ENCODE assay signal across 35 cellular contexts in genomic region chr1:8468751-8469150, GRCh38.
"Had no signal": no experiment of that assay in that cellular context is flagged by ENCODE, and none has a peak within 500 bp of the region (broad histone marks: within the 10 kb centered on the region; RNA-seq: fewer than 3 reads in every experiment).

No MANE protein-coding gene starts in this region.

- H3K36me3 Mint-ChIP-seq: activated CD8-positive, alpha-beta memory T cell treated with anti-CD3 and anti-CD28 coated beads, Interleukin-2, amount 10 ng/mL, durations not matched to agents 7 days and 5 days; activated naive CD4-positive, alpha-beta T cell treated with anti-CD3 and anti-CD28 coated beads, Interleukin-2, amount 50 U/mL, for 72 hours had no signal

- ATAC-seq: activated CD4-positive, alpha-beta T cell treated with anti-CD3 and anti-CD28 coated beads for 36 hours; activated CD8-positive, alpha-beta memory T cell treated with anti-CD3 and anti-CD28 coated beads, Interleukin-2, amount 10 ng/mL, durations not matched to agents 7 days and 5 days; activated CD8-positive, alpha-beta T cell treated with anti-CD3 and anti-CD28 coated beads, Interleukin-2, amount 10 ng/mL, durations not matched to agents 7 days and 5 days; activated naive CD4-positive, alpha-beta T cell treated with anti-CD3 and anti-CD28 coated beads, Interleukin-2, amount 50 U/mL, for 72 hours; activated T-helper 17 cell treated with anti-CD3 and anti-CD28 coated beads, Interleukin-2, amount 50 U/mL, for 72 hours; effector memory CD8-positive, alpha-beta T cell; foreskin keratinocyte; gastrocnemius medialis; heart left ventricle; T-helper 17 cell had no signal

- H3K27ac Mint-ChIP-seq: activated CD4-positive, alpha-beta memory T cell treated with anti-CD3 and anti-CD28 coated beads for 36 hours; activated CD4-positive, alpha-beta T cell treated with anti-CD3 and anti-CD28 coated beads for 36 hours; activated CD4-positive, alpha-beta T cell treated with anti-CD3 and anti-CD28 coated beads, Interleukin-2, amount 10 ng/mL, durations not matched to agents 24 days and 14 days; activated CD8-positive, alpha-beta memory T cell treated with anti-CD3 and anti-CD28 coated beads, Interleukin-2, amount 10 ng/mL, durations not matched to agents 7 days and 5 days; activated CD8-positive, alpha-beta T cell treated with anti-CD3 and anti-CD28 coated beads, Interleukin-2, amount 10 ng/mL, durations not matched to agents 7 days and 5 days; activated naive CD4-positive, alpha-beta T cell treated with anti-CD3 and anti-CD28 coated beads for 36 hours; activated naive CD4-positive, alpha-beta T cell treated with anti-CD3 and anti-CD28 coated beads, Interleukin-2, amount 50 U/mL, for 72 hours; activated naive CD8-positive, alpha-beta T cell treated with anti-CD3 and anti-CD28 coated beads, Interleukin-2, amount 10 ng/mL, durations not matched to agents 7 days and 5 days; brain; effector memory CD8-positive, alpha-beta T cell; T-helper 17 cell; T-helper 2 cell treated with Interferon-gamma antibody and Interleukin-4, amounts not matched to agents 5 μg/mL and 100 μg/mL, for 36 hours had no signal

- H3K9me3 ChIP-seq: ascending aorta, breast epithelium, esophagus muscularis mucosa, gastrocnemius medialis, heart left ventricle had no signal

- DNase-seq: activated CD4-positive, alpha-beta memory T cell treated with anti-CD3 and anti-CD28 coated beads for 36 hours; activated CD4-positive, alpha-beta T cell treated with anti-CD3 and anti-CD28 coated beads for 36 hours; activated CD4-positive, alpha-beta T cell treated with anti-CD3 and anti-CD28 coated beads, Interleukin-2, amount 10 ng/mL, durations not matched to agents 24 days and 14 days; activated CD4-positive, CD25-positive, alpha-beta regulatory T cell; activated CD4-positive, CD25-positive, alpha-beta regulatory T cell treated with anti-CD3 and anti-CD28 coated beads, Interleukin-2, amount 50 U/mL, for 72 hours; activated CD8-positive, alpha-beta memory T cell treated with anti-CD3 and anti-CD28 coated beads, Interleukin-2, amount 10 ng/mL, durations not matched to agents 7 days and 5 days; activated CD8-positive, alpha-beta memory T cell treated with anti-CD3 and anti-CD28 coated beads, Interleukin-2, amount 50 U/mL, for 4 hours; activated CD8-positive, alpha-beta T cell treated with anti-CD3 and anti-CD28 coated beads, Interleukin-2, amount 10 ng/mL, durations not matched to agents 7 days and 5 days; activated effector memory CD4-positive, alpha-beta T cell treated with Interleukin-2 at 50 U/mL for 16 hours; activated gamma-delta T cell treated with Interleukin-2 at 50 U/mL for 16 hours; activated naive CD4-positive, alpha-beta T cell treated with anti-CD3 and anti-CD28 coated beads for 36 hours; activated naive CD8-positive, alpha-beta T cell treated with anti-CD3 and anti-CD28 coated beads, Interleukin-2, amount 10 ng/mL, durations not matched to agents 7 days and 5 days; activated T-cell treated with anti-CD3 and anti-CD28 coated beads, Interleukin-2, amount 50 U/mL, for 1 hour; central memory CD4-positive, alpha-beta T cell; dermis blood vessel endothelial cell; effector CD4-positive, alpha-beta T cell; effector memory CD8-positive, alpha-beta T cell; erythroblast; foreskin keratinocyte; gastrocnemius medialis; glutamatergic neuron; heart left ventricle; T-helper 1 cell; T-helper 17 cell; T1000; WERI-Rb-1 had no signal

- H3K4me3 ChIP-seq: ascending aorta, breast epithelium, cardiac muscle cell, coronary artery, esophagus muscularis mucosa, gastrocnemius medialis, heart left ventricle had no signal

- H3K27me3 ChIP-seq: ascending aorta, breast epithelium, cardiac muscle cell, esophagus muscularis mucosa, foreskin keratinocyte, gastrocnemius medialis, heart left ventricle had no signal

- H3K27ac ChIP-seq: ascending aorta, breast epithelium, cardiac muscle cell, coronary artery, esophagus muscularis mucosa, foreskin keratinocyte, gastrocnemius medialis, heart left ventricle, WERI-Rb-1 had no signal

- H3K36me3 ChIP-seq: ascending aorta, breast epithelium, cardiac muscle cell, gastrocnemius medialis had no signal

- H3K4me3 Mint-ChIP-seq: activated CD4-positive, alpha-beta memory T cell treated with anti-CD3 and anti-CD28 coated beads for 36 hours; activated CD4-positive, alpha-beta T cell treated with anti-CD3 and anti-CD28 coated beads for 36 hours; activated CD4-positive, alpha-beta T cell treated with anti-CD3 and anti-CD28 coated beads, Interleukin-2, amount 10 ng/mL, durations not matched to agents 24 days and 14 days; activated CD8-positive, alpha-beta memory T cell treated with anti-CD3 and anti-CD28 coated beads, Interleukin-2, amount 10 ng/mL, durations not matched to agents 7 days and 5 days; activated CD8-positive, alpha-beta T cell treated with anti-CD3 and anti-CD28 coated beads, Interleukin-2, amount 10 ng/mL, durations not matched to agents 7 days and 5 days; activated naive CD4-positive, alpha-beta T cell treated with anti-CD3 and anti-CD28 coated beads for 36 hours; activated naive CD8-positive, alpha-beta T cell treated with anti-CD3 and anti-CD28 coated beads, Interleukin-2, amount 10 ng/mL, durations not matched to agents 7 days and 5 days; activated T-helper 17 cell treated with anti-CD3 and anti-CD28 coated beads, Interleukin-2, amount 50 U/mL, for 72 hours; brain; effector memory CD8-positive, alpha-beta T cell; T-helper 17 cell; T-helper 2 cell treated with Interferon-gamma antibody and Interleukin-4, amounts not matched to agents 5 μg/mL and 100 μg/mL, for 36 hours had no signal

- H3K27me3 Mint-ChIP-seq: activated CD4-positive, alpha-beta memory T cell treated with anti-CD3 and anti-CD28 coated beads for 36 hours; activated CD4-positive, alpha-beta T cell treated with anti-CD3 and anti-CD28 coated beads for 36 hours; activated CD4-positive, alpha-beta T cell treated with anti-CD3 and anti-CD28 coated beads, Interleukin-2, amount 10 ng/mL, durations not matched to agents 24 days and 14 days; activated CD8-positive, alpha-beta memory T cell treated with anti-CD3 and anti-CD28 coated beads, Interleukin-2, amount 10 ng/mL, durations not matched to agents 7 days and 5 days; activated naive CD8-positive, alpha-beta T cell treated with anti-CD3 and anti-CD28 coated beads, Interleukin-2, amount 10 ng/mL, durations not matched to agents 7 days and 5 days; activated T-helper 17 cell treated with anti-CD3 and anti-CD28 coated beads, Interleukin-2, amount 50 U/mL, for 72 hours; brain; effector memory CD8-positive, alpha-beta T cell; T-helper 17 cell had no signal

- H3K9me3 Mint-ChIP-seq: activated CD4-positive, alpha-beta memory T cell treated with anti-CD3 and anti-CD28 coated beads for 36 hours; activated CD4-positive, alpha-beta T cell treated with anti-CD3 and anti-CD28 coated beads, Interleukin-2, amount 10 ng/mL, durations not matched to agents 24 days and 14 days; activated naive CD4-positive, alpha-beta T cell treated with anti-CD3 and anti-CD28 coated beads for 36 hours; activated naive CD4-positive, alpha-beta T cell treated with anti-CD3 and anti-CD28 coated beads, Interleukin-2, amount 50 U/mL, for 72 hours; activated naive CD8-positive, alpha-beta T cell treated with anti-CD3 and anti-CD28 coated beads, Interleukin-2, amount 10 ng/mL, durations not matched to agents 7 days and 5 days; activated T-helper 17 cell treated with anti-CD3 and anti-CD28 coated beads, Interleukin-2, amount 50 U/mL, for 72 hours; brain; effector memory CD8-positive, alpha-beta T cell; T-helper 2 cell treated with Interferon-gamma antibody and Interleukin-4, amounts not matched to agents 5 μg/mL and 100 μg/mL, for 36 hours had no signal
